Comparison of ENCODE assay signal across 23 cellular contexts in the genomic region with DNA sequence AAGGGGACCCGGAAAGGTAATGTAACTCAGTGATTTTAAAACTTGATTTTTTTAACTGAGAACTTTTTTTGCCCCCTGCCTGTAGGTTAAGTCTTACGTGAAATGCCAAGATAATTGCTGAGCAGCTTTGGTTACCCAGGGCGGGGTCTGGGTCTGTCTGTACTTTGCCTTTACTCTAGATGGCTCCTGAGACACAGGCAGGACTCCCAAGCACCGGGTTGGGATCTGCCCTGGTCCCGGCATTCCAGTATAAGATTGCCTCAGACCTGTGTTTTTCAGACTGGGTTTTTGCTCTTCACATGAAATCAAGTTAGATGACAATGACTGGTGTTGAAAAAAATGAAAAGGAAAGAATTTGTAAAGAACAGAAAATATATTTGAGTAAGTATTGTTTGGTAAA.
"Had no signal": no experiment of that assay in that cellular context is flagged by ENCODE, and none has a peak within 500 bp of the region (broad histone marks: within the 10 kb centered on the region; RNA-seq: fewer than 3 reads in every experiment).

No MANE protein-coding gene starts in this region.

- H3K27me3 ChIP-seq: neural progenitor cell, right atrium auricular region, sigmoid colon, spleen, tibial nerve, upper lobe of right lung, uterus had no signal

- H3K4me1 Mint-ChIP-seq: memory B cell; mesothelial cell of epicardium; nephron; neural progenitor cell; stimulated activated memory B cell treated with anti-CD40 and anti-IgM and Interleukin-4, amounts not matched to agents 10 μg/mL and 1 μg/mL and 100 μg/mL, for 72 hours had no signal

- H2AFZ ChIP-seq: neural progenitor cell, parathyroid adenoma had no signal

- H3K4me3 Mint-ChIP-seq: memory B cell; mesothelial cell of epicardium; naive thymus-derived CD4-positive, alpha-beta T cell; nephron; neural progenitor cell; stimulated activated memory B cell treated with anti-CD40 and anti-IgM and Interleukin-4, amounts not matched to agents 10 μg/mL and 1 μg/mL and 100 μg/mL, for 72 hours had no signal

- H3K9me3 ChIP-seq: prostate gland, right atrium auricular region, sigmoid colon, spleen, thoracic aorta, tibial nerve, upper lobe of right lung, uterus had no signal

- ATAC-seq: left lobe of liver; naive thymus-derived CD4-positive, alpha-beta T cell; stimulated activated memory B cell treated with anti-CD40 and anti-IgM and Interleukin-4, amounts not matched to agents 10 μg/mL and 1 μg/mL and 100 μg/mL, for 72 hours; stimulated activated naive CD8-positive, alpha-beta T cell treated with anti-CD3 and anti-CD28 coated beads, Interleukin-15, Interleukin-2, amounts not matched to agents 100 U/mL and 50 U/mL, for 24 hours; upper lobe of right lung had no signal

- H3K27me3 Mint-ChIP-seq: memory B cell; naive thymus-derived CD4-positive, alpha-beta T cell; stimulated activated memory B cell treated with anti-CD40 and anti-IgM and Interleukin-4, amounts not matched to agents 10 μg/mL and 1 μg/mL and 100 μg/mL, for 72 hours had no signal

- H3K9me3 Mint-ChIP-seq: memory B cell; mesothelial cell of epicardium; naive thymus-derived CD4-positive, alpha-beta T cell; nephron; neural progenitor cell; stimulated activated memory B cell treated with anti-CD40 and anti-IgM and Interleukin-4, amounts not matched to agents 10 μg/mL and 1 μg/mL and 100 μg/mL, for 72 hours had no signal

- H3K4me2 ChIP-seq: neural progenitor cell had no signal

- H3K36me3 ChIP-seq: neural progenitor cell, prostate gland, thoracic aorta, uterus had no signal

- H3K27ac Mint-ChIP-seq: memory B cell; mesothelial cell of epicardium; naive thymus-derived CD4-positive, alpha-beta T cell; nephron; neural progenitor cell; stimulated activated memory B cell treated with anti-CD40 and anti-IgM and Interleukin-4, amounts not matched to agents 10 μg/mL and 1 μg/mL and 100 μg/mL, for 72 hours had no signal

- H3K79me2 ChIP-seq: parathyroid adenoma had no signal

- H3K9ac ChIP-seq: neural progenitor cell, parathyroid adenoma had no signal

- H3K36me3 Mint-ChIP-seq: mesothelial cell of epicardium, neural progenitor cell had no signal

- H3K27ac ChIP-seq: coronary artery, neural progenitor cell, parathyroid adenoma, prostate gland, right atrium auricular region, sigmoid colon, spleen, thoracic aorta, tibial nerve, upper lobe of right lung, uterus had no signal

- H3K4me3 ChIP-seq: coronary artery, lung, neural progenitor cell, prostate gland, right atrium auricular region, sigmoid colon, spleen, thoracic aorta, tibial nerve, upper lobe of right lung, uterus had no signal

- H3K4me1 ChIP-seq: neural progenitor cell, parathyroid adenoma, prostate gland, right atrium auricular region, spleen, tibial nerve, upper lobe of right lung, uterus had no signal

- DNase-seq: dermis blood vessel endothelial cell; effector memory CD4-positive, alpha-beta T cell; erythroblast; naive thymus-derived CD4-positive, alpha-beta T cell; sigmoid colon; spleen; stimulated activated CD4-positive, alpha-beta T cell treated with anti-CD3 and anti-CD28 coated beads, Interleukin-4, amount 100 ng/mL, for 4 hours; stimulated activated naive CD8-positive, alpha-beta T cell treated with anti-CD3 and anti-CD28 coated beads, Interleukin-15, Interleukin-2, amounts not matched to agents 100 U/mL and 50 U/mL, for 24 hours; upper lobe of right lung; uterus had no signal
